Comparison of ENCODE assay signal across 20 cellular contexts in the genomic region with DNA sequence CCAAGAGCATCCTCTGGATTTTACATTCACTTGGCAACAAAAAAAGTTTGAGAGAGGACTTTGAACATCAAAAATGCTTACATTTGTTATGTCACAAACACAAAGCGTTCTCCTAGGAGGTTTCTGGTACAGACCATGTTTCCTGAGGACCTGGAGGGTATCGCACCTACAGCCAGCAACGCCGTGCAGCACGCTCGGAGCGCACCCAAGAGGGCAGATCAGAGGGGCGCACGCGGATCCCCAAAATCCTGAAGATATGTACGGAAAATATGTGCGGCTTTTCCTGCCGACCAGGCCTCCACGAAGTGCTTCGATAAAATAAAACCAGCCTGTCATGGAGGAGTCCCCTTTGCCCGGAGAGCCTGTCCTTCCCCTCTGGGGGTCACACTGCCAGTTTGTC.
DNase-seq lines count a peak whose midpoint lies in the region; ATAC-seq, FAIRE-seq and TF ChIP-seq lines count a peak whose summit lies in the region.
"Had no signal": no experiment of that assay in that cellular context is flagged by ENCODE, and none has a peak within 500 bp of the region (broad histone marks: within the 10 kb centered on the region; RNA-seq: fewer than 3 reads in every experiment).

No MANE protein-coding gene starts in this region.

- H3K4me3 ChIP-seq in SK-N-SH (ENCODE audit: low read depth in 2 of 2, low read length in 1 of 2) (no peak overlapping the region), DND-41 (ENCODE audit: low read depth in 1 of 2, low read length in 2 of 2) (no peak overlapping the region), WERI-Rb-1 (ENCODE audit: low read depth, low read length) (no peak overlapping the region), kidney (ENCODE audit: low read length in 2 of 2) (no peak overlapping the region)
- H3K4me3 ChIP-seq: BLaER1 had no signal

- no peaks in the 10 kb centered on the region for H3K27me3 ChIP-seq in SK-N-SH (ENCODE audit: insufficient read depth)
- H3K27me3 ChIP-seq in DND-41 (ENCODE audit: insufficient read depth, low read length, poor library complexity), result no peaks in the 10 kb centered on the region
- no peaks in the 10 kb centered on the region for H3K27me3 ChIP-seq in WERI-Rb-1 (ENCODE audit: insufficient read depth, low read depth, severe bottlenecking)
- H3K27me3 ChIP-seq: BLaER1 had no signal

- H3K27ac ChIP-seq in SK-N-SH (ENCODE audit: low read depth in 2 of 2, low read length in 1 of 2) (no peak overlapping the region), DND-41 (ENCODE audit: low read length) (no peak overlapping the region), WERI-Rb-1 (no peak overlapping the region), kidney (ENCODE audit: low read depth in 2 of 2, low read length in 2 of 2) (no peak overlapping the region)
- H3K27ac ChIP-seq: 22Rv1, BLaER1, C4-2B had no signal

- no peaks in the 10 kb centered on the region for H3F3A ChIP-seq in SK-N-SH (replicated peaks; ENCODE audit: insufficient read depth)

- H3K9ac ChIP-seq in SK-N-SH (no peak overlapping the region), DND-41 (ENCODE audit: low read depth, low read length) (no peak overlapping the region), kidney (ENCODE audit: low read length in 2 of 2) (no peak overlapping the region)
- H3K9ac ChIP-seq: BLaER1 had no signal

- no peaks in the 10 kb centered on the region for H3K79me2 ChIP-seq in SK-N-SH (ENCODE audit: insufficient read depth)
- H3K79me2 ChIP-seq in DND-41 (ENCODE audit: insufficient read depth, low read length), result no peaks in the 10 kb centered on the region

- TF ChIP-seq CTCF in SK-N-SH (IDR thresholded peaks at IDR 0.05) (no peak), DND-41 (IDR thresholded peaks at IDR 0.05; ENCODE audit: borderline replicate concordance, extremely low read depth, low read length, poor library complexity, severe bottlenecking) (peak; percentile 7), WERI-Rb-1 (IDR thresholded peaks at IDR 0.05; ENCODE audit: low read depth, low read length) (0 out of 2 replicates have a peak, but pooled peaks have one; percentile 11), kidney (IDR thresholded peaks at IDR 0.05; ENCODE audit: borderline replicate concordance, extremely low read depth, insufficient read depth) (no peak)

- CTCF ChIA-PET in SK-N-SH (lab: Yijun Ruan, JAX), result interaction anchor here (0.9 kb wide), 1 partner anchor 64 kb away, joined by 3 read pairs; no protein-coding TSS in a partner anchor

- POLR2A ChIA-PET in SK-N-SH (lab: Yijun Ruan, JAX), result no interaction called here

- peak; percentile 22; the same call in 1 of the 2 replicates for TF ChIP-seq RAD21 in SK-N-SH (IDR thresholded peaks at IDR 0.05; ENCODE audit: low read length)

- H3K4me2 ChIP-seq in SK-N-SH (no peak overlapping the region), DND-41 (ENCODE audit: insufficient read depth, low read length) (no peak overlapping the region)
- H3K4me2 ChIP-seq: BLaER1 had no signal

- intact Hi-C loops in kidney (cut with DNase I), result no loop called here

- DNase-seq in SK-N-SH (no peak), DND-41 (no peak), WERI-Rb-1 (no peak), kidney (peak; percentile 32), DMS53 (lab: John Stamatoyannopoulos, UW) (no peak), DMS153 (lab: John Stamatoyannopoulos, UW) (no peak)
- DNase-seq: Caco-2; CD4-positive, CD25-positive, alpha-beta regulatory T cell; CD8-positive, alpha-beta T cell; DMS79 treated with DMSO at 0.1 percent for 48 hours; GOT3 had no signal

- no peaks in the 10 kb centered on the region for H3K9me2 ChIP-seq in SK-N-SH

- H3K9me3 ChIP-seq in SK-N-SH (no peaks in the 10 kb centered on the region; the same call in 1 of the 2 replicates), DND-41 (ENCODE audit: insufficient read depth, low read length, severe bottlenecking) (no peaks in the 10 kb centered on the region), WERI-Rb-1 (ENCODE audit: severe bottlenecking) (no peaks in the 10 kb centered on the region), kidney (ENCODE audit: control insufficient read depth in 1 of 2, low read length in 2 of 2) (no peaks in the 10 kb centered on the region)
- H3K9me3 ChIP-seq: BLaER1, Caco-2 had no signal

- no peak for TF ChIP-seq EP300 in SK-N-SH (IDR thresholded peaks at IDR 0.05; ENCODE audit: borderline replicate concordance in 1 of 2, low read depth in 1 of 2, low read length in 1 of 2)

- ATAC-seq in SK-N-SH treated with all-trans-retinoic acid at 6 μM for 48 hours (no peak), DND-41 (ENCODE audit: insufficient read depth, low read depth) (no peak), HG03460 (IDR thresholded peaks at IDR 0.05; ENCODE audit: unreplicated experiment) (no peak)
- ATAC-seq: CD8-positive, alpha-beta T cell; HCT116 had no signal

- no peaks in the 10 kb centered on the region for H3K36me3 ChIP-seq in SK-N-SH (replicated peaks in 1 of 2; ENCODE audit: control insufficient read depth in 1 of 2, insufficient read depth in 2 of 2, low read length in 1 of 2)
- H3K36me3 ChIP-seq in DND-41 (ENCODE audit: insufficient read depth, low read length), result no peaks in the 10 kb centered on the region
- H3K36me3 ChIP-seq in WERI-Rb-1, result no peaks in the 10 kb centered on the region
- H3K36me3 ChIP-seq in kidney (ENCODE audit: control insufficient read depth in 1 of 2, insufficient read depth in 2 of 2, low read length in 2 of 2), result no peaks in the 10 kb centered on the region
- H3K36me3 ChIP-seq: BLaER1 had no signal

- no peaks in the 10 kb centered on the region for H3K4me1 ChIP-seq in SK-N-SH (ENCODE audit: control insufficient read depth in 1 of 2, insufficient read depth in 2 of 2, low read depth in 1 of 2, low read length in 1 of 2)
- no peaks in the 10 kb centered on the region for H3K4me1 ChIP-seq in DND-41 (ENCODE audit: insufficient read depth, low read length)
- H3K4me1 ChIP-seq in kidney (ENCODE audit: control insufficient read depth in 1 of 2, insufficient read depth in 1 of 2, low read depth in 1 of 2, low read length in 2 of 2), result no peaks in the 10 kb centered on the region
- H3K4me1 ChIP-seq: Caco-2 had no signal

- H4K20me1 ChIP-seq in SK-N-SH (ENCODE audit: insufficient read depth) (no peaks in the 10 kb centered on the region), DND-41 (ENCODE audit: insufficient read depth, low read length) (no peaks in the 10 kb centered on the region; the same call in 1 of the 2 replicates)
- H4K20me1 ChIP-seq: BLaER1 had no signal

- no peak overlapping the region for H2AFZ ChIP-seq in SK-N-SH (ENCODE audit: low read depth)
- H2AFZ ChIP-seq in DND-41 (ENCODE audit: low read depth, low read length), result no peak overlapping the region

- WGBS in SK-N-SH (ENCODE audit: low lambda C conversion rate), result 84% methylated on average over 16 of the region's 16 CpGs

- no peak for FAIRE-seq in kidney (lab: Jason Lieb, UNC)
- FAIRE-seq: A204.1, G401.6, GM12892 had no signal

TF ChIP-seq in SK-N-SH, 30 proteins besides CTCF, POLR2A, EP300 and RAD21:
- TF ChIP-seq NRF1 (IDR thresholded peaks at IDR 0.05; ENCODE audit: low read depth, low read length), result no peak
- no peak for TF ChIP-seq EZH2phosphoT487 (IDR thresholded peaks at IDR 0.05; ENCODE audit: borderline replicate concordance, low read depth)
- TF ChIP-seq, protein P1, sequence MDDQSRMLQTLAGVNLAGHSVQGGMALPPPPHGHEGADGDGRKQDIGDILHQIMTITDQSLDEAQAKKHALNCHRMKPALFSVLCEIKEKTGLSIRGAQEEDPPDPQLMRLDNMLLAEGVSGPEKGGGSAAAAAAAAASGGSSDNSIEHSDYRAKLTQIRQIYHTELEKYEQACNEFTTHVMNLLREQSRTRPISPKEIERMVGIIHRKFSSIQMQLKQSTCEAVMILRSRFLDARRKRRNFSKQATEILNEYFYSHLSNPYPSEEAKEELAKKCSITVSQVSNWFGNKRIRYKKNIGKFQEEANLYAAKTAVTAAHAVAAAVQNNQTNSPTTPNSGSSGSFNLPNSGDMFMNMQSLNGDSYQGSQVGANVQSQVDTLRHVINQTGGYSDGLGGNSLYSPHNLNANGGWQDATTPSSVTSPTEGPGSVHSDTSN (IDR thresholded peaks at IDR 0.05), result no peak
- TF ChIP-seq RCOR1 (IDR thresholded peaks at IDR 0.05; ENCODE audit: low read length), result no peak
- no peak for TF ChIP-seq CHD2 (IDR thresholded peaks at IDR 0.05; ENCODE audit: low read length, partially characterized antibody)
- TF ChIP-seq ELF1 (IDR thresholded peaks at IDR 0.05), result no peak
- TF ChIP-seq NFIC (IDR thresholded peaks at IDR 0.05; ENCODE audit: borderline replicate concordance), result no peak
- TF ChIP-seq MEF2A (IDR thresholded peaks at IDR 0.05; ENCODE audit: borderline replicate concordance, low read depth), result no peak
- no peak for TF ChIP-seq FOSL2 (IDR thresholded peaks at IDR 0.05; ENCODE audit: borderline replicate concordance, low read depth)
- no peak for TF ChIP-seq GABPA (IDR thresholded peaks at IDR 0.05; ENCODE audit: low read depth)

TF ChIP-seq in SK-N-SH treated with all-trans-retinoic acid at 6 μM for 48 hours, 23 proteins besides CTCF, POLR2A, EP300 and RAD21:
- no peak for TF ChIP-seq ESRRG (CRISPR knock-in tag; IDR thresholded peaks at IDR 0.05)
- TF ChIP-seq BACH2 (CRISPR knock-in tag; IDR thresholded peaks at IDR 0.05; ENCODE audit: borderline replicate concordance), result no peak
- TF ChIP-seq, protein P2, sequence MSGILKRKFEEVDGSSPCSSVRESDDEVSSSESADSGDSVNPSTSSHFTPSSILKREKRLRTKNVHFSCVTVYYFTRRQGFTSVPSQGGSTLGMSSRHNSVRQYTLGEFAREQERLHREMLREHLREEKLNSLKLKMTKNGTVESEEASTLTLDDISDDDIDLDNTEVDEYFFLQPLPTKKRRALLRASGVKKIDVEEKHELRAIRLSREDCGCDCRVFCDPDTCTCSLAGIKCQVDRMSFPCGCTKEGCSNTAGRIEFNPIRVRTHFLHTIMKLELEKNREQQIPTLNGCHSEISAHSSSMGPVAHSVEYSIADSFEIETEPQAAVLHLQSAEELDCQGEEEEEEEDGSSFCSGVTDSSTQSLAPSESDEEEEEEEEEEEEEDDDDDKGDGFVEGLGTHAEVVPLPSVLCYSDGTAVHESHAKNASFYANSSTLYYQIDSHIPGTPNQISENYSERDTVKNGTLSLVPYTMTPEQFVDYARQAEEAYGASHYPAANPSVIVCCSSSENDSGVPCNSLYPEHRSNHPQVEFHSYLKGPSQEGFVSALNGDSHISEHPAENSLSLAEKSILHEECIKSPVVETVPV (CRISPR knock-in tag; IDR thresholded peaks at IDR 0.05), result no peak
- TF ChIP-seq ZNF565 (CRISPR knock-in tag; conservative IDR thresholded peaks at IDR 0.05; ENCODE audit: low read depth), result no peak
- TF ChIP-seq OSR1 (CRISPR knock-in tag; IDR thresholded peaks at IDR 0.05), result no peak
- no peak for TF ChIP-seq GLIS3 (CRISPR knock-in tag; IDR thresholded peaks at IDR 0.05)
- TF ChIP-seq ZFP3 (CRISPR knock-in tag; IDR thresholded peaks at IDR 0.05), result no peak

Comparison
In these comparisons a context has a peak if more than half of its experiments do, and no peak if none do; other contexts are left out.
1. CTCF ChIP-seq: peak in DND-41 (single experiment) and WERI-Rb-1 (single experiment); none in SK-N-SH (single experiment) and kidney (single experiment).